In genomic region chr11:119222308-119222707, GRCh38 we compare ENCODE assay signal across 10 cellular contexts. TPM values are rescaled to one million over a fixed set of nuclear protein-coding genes. Genes with fewer than 3 reads are reported as not detected.
DNase-seq lines count a peak whose midpoint lies in the region; ATAC-seq and TF ChIP-seq lines count a peak whose summit lies in the region.
"Had no signal": no experiment of that assay in that cellular context is flagged by ENCODE, and none has a peak within 500 bp of the region (broad histone marks: within the 10 kb centered on the region; RNA-seq: fewer than 3 reads in every experiment).

No MANE protein-coding gene starts in this region.

- in situ Hi-C loops in astrocyte of the cerebellum (cut with HindIII; ENCODE audit: low sequenced_read_pairs), result no loop called here

- H3K4me1 ChIP-seq in left lung, result peaks cover 5 to 17% of the 10 kb centered on the region in 2 donors

- H3K27me3 ChIP-seq in BJ (ENCODE audit: control insufficient read depth, insufficient read depth, low read length), result no peaks in the 10 kb centered on the region
- no peaks in the 10 kb centered on the region for H3K27me3 ChIP-seq in left lung
- H3K27me3 ChIP-seq: spleen had no signal

- no peak for TF ChIP-seq CTCF in BJ (IDR thresholded peaks at IDR 0.05; ENCODE audit: insufficient read depth, low read depth, low read length)
- TF ChIP-seq CTCF in astrocyte of the cerebellum (IDR thresholded peaks at IDR 0.05; ENCODE audit: low read depth, low read length, missing control alignments), result no peak
- TF ChIP-seq CTCF in left lung (IDR thresholded peaks at IDR 0.05), result no peak

- H3K27ac ChIP-seq in left lung, result peak overlapping the region; percentile 0 to 11

- DNase-seq in BJ (ENCODE audit: low read depth) (peak; percentile 31), NCI-H1417 (lab: John Stamatoyannopoulos, UW) (peak; percentile 4 to 77 (median 36)), astrocyte of the cerebellum (ENCODE audit: low read depth) (peak; percentile 49), left lung (no peak), SIG-M5 (lab: John Stamatoyannopoulos, UW) (no peak), GM19240 (ENCODE audit: insufficient read length, low spot score) (no peak)
- DNase-seq: spleen, T-helper 9 cell had no signal

- H3K4me3 ChIP-seq in BJ (ENCODE audit: low read depth, low read length) (no peak overlapping the region), astrocyte of the cerebellum (ENCODE audit: low read depth, low read length) (no peak overlapping the region), left lung (no peak overlapping the region)
- H3K4me3 ChIP-seq: spleen had no signal

- CTCF ChIA-PET in BJ (lab: Yijun Ruan, JAX), result interaction anchor here (0.7 to 2.3 kb wide), 3 partner anchors 17 to 61 kb away, joined by 4 to 8 read pairs (median 8); partner anchors contain the start of gene CBL

- POLR2A ChIA-PET in BJ (lab: Charles Lee), result interaction anchor here (0.6 to 0.9 kb wide), 2 partner anchors 13 to 98 kb away, joined by 4 to 8 read pairs; no protein-coding TSS in a partner anchor

- ATAC-seq in left lung (peak; percentile 69), HG02973 (IDR thresholded peaks at IDR 0.05; ENCODE audit: unreplicated experiment) (no peak), GM21515 (IDR thresholded peaks at IDR 0.05; ENCODE audit: unreplicated experiment) (no peak)

- intact Hi-C loops in left lung (cut with DNase I), result no loop called here

- H3K9me3 ChIP-seq in left lung, result no peaks in the 10 kb centered on the region
- H3K9me3 ChIP-seq: spleen had no signal

- H3K36me3 ChIP-seq in BJ (ENCODE audit: control insufficient read depth, insufficient read depth, low read length), result no peaks in the 10 kb centered on the region
- H3K36me3 ChIP-seq in left lung, result no peaks in the 10 kb centered on the region

RNA-seq across cellular contexts. Expression of gene CBL, which starts 16.2 kb away (rescaled TPM):
- 9.3 and 11.4 TPM in 2 replicates for polyA plus RNA-seq in BJ (2011; rRNA removed)
- 9.3 and 11.4 TPM in 2 replicates for polyA minus RNA-seq in BJ (2011; rRNA and poly(A)+ RNA removed)
- total RNA-seq in left lung, result 10 to 100 TPM; 22.0 to 36.6 TPM

RNA-seq across cellular contexts. Expression of gene NHERF4, which starts 37.0 kb away (rescaled TPM):
- not detected in 2 replicates for polyA plus RNA-seq in BJ (2011; rRNA removed)
- polyA minus RNA-seq in BJ (2011; rRNA and poly(A)+ RNA removed), result not detected in 2 replicates
- total RNA-seq in left lung, result not detected
- total RNA-seq: spleen had no signal

RNA-seq across cellular contexts. Expression of gene NLRX1, which starts 53.8 kb away (rescaled TPM):
- polyA plus RNA-seq in BJ (2011; rRNA removed), result 12.0 and 19.4 TPM in 2 replicates
- 18.9 and 22.9 TPM in 2 replicates for polyA minus RNA-seq in BJ (2011; rRNA and poly(A)+ RNA removed)
- total RNA-seq in left lung, result 10 to 100 TPM; 15.0 to 15.7 TPM

Comparison
In these comparisons a context has a peak if more than half of its experiments do, and no peak if none do; other contexts are left out.
1. DNase-seq: peak in BJ (single experiment), NCI-H1417 (3 of 3) and astrocyte of the cerebellum (single experiment); none in left lung (0 of 2), SIG-M5 (single experiment) and GM19240 (single experiment).